Comparison of ENCODE assay signal across 1 cellular context in the genomic region with DNA sequence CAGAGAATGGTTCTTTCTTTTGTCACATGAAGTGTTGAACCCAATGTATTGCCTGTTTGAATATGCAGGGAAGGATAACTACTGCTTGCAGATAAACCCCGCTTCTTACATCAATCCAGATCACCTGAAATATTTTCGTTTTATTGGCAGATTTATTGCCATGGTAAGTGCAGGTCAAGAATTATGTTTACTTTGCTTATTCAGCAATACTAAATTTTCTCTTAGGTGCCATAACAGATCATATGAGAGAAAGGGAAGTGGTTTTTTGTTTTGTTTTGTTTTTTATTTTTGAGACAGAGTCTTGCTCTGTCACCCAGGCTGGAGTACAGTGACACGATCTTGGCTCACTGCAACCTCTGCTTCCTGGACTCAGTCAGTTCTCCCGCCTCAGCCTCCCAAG.
TF ChIP-seq lines count a peak whose summit lies in the region.

No MANE protein-coding gene starts in this region.

TF ChIP-seq in K562, 482 proteins besides CTCF, POLR2A, EP300 and RAD21:
- TF ChIP-seq, protein P1, sequence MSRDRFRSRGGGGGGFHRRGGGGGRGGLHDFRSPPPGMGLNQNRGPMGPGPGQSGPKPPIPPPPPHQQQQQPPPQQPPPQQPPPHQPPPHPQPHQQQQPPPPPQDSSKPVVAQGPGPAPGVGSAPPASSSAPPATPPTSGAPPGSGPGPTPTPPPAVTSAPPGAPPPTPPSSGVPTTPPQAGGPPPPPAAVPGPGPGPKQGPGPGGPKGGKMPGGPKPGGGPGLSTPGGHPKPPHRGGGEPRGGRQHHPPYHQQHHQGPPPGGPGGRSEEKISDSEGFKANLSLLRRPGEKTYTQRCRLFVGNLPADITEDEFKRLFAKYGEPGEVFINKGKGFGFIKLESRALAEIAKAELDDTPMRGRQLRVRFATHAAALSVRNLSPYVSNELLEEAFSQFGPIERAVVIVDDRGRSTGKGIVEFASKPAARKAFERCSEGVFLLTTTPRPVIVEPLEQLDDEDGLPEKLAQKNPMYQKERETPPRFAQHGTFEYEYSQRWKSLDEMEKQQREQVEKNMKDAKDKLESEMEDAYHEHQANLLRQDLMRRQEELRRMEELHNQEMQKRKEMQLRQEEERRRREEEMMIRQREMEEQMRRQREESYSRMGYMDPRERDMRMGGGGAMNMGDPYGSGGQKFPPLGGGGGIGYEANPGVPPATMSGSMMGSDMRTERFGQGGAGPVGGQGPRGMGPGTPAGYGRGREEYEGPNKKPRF (IDR thresholded peaks at IDR 0.05; ENCODE audit: low read depth, low read length): no peak
- no peak for TF ChIP-seq ZNF12 (CRISPR knock-in tag; IDR thresholded peaks at IDR 0.05)
- peak; percentile 25; the same call in 1 of the 2 replicates for TF ChIP-seq MAFF (IDR thresholded peaks at IDR 0.05; ENCODE audit: low read length)
- no peak for TF ChIP-seq RBM22 (IDR thresholded peaks at IDR 0.05; ENCODE audit: low read depth, low read length, poor library complexity, severe bottlenecking)
- TF ChIP-seq GTF2F1 (IDR thresholded peaks at IDR 0.05; ENCODE audit: low read depth, low read length): no peak
- no peak for TF ChIP-seq NR2C2 (CRISPR knock-in tag; IDR thresholded peaks at IDR 0.05)
- TF ChIP-seq NR2C2 (tag; IDR thresholded peaks at IDR 0.05): no peak
- TF ChIP-seq, protein P2, sequence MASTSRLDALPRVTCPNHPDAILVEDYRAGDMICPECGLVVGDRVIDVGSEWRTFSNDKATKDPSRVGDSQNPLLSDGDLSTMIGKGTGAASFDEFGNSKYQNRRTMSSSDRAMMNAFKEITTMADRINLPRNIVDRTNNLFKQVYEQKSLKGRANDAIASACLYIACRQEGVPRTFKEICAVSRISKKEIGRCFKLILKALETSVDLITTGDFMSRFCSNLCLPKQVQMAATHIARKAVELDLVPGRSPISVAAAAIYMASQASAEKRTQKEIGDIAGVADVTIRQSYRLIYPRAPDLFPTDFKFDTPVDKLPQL (IDR thresholded peaks at IDR 0.05; ENCODE audit: extremely low read depth, insufficient read length): no peak
- TF ChIP-seq FUS (optimal IDR thresholded peaks at IDR 0.05; ENCODE audit: low read depth, low read length): no peak
- no peak for TF ChIP-seq CHCHD3 (CRISPR knock-in tag; IDR thresholded peaks at IDR 0.05)
- TF ChIP-seq SIX5 (IDR thresholded peaks at IDR 0.05; ENCODE audit: borderline replicate concordance in 1 of 2, insufficient read depth in 1 of 2, low read depth in 1 of 2, low read length in 2 of 2): no peak
- TF ChIP-seq MEF2D (tag; conservative IDR thresholded peaks at IDR 0.05; ENCODE audit: low read depth): no peak
- TF ChIP-seq, protein P3, sequence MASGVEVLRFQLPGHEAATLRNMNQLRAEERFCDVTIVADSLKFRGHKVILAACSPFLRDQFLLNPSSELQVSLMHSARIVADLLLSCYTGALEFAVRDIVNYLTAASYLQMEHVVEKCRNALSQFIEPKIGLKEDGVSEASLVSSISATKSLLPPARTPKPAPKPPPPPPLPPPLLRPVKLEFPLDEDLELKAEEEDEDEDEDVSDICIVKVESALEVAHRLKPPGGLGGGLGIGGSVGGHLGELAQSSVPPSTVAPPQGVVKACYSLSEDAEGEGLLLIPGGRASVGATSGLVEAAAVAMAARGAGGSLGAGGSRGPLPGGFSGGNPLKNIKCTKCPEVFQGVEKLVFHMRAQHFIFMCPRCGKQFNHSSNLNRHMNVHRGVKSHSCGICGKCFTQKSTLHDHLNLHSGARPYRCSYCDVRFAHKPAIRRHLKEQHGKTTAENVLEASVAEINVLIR (CRISPR knock-in tag; IDR thresholded peaks at IDR 0.05): no peak
- TF ChIP-seq FIP1L1 (IDR thresholded peaks at IDR 0.05; ENCODE audit: low read depth, low read length, poor library complexity, severe bottlenecking): no peak
- TF ChIP-seq DACH1 (IDR thresholded peaks at IDR 0.05; ENCODE audit: partially characterized antibody): no peak
- TF ChIP-seq SMC3 (conservative IDR thresholded peaks at IDR 0.05; ENCODE audit: insufficient read depth, low read depth, low read length): no peak
- peak; percentile 76 for TF ChIP-seq C11orf30 (IDR thresholded peaks at IDR 0.05; ENCODE audit: low read depth)
- TF ChIP-seq, protein P4, sequence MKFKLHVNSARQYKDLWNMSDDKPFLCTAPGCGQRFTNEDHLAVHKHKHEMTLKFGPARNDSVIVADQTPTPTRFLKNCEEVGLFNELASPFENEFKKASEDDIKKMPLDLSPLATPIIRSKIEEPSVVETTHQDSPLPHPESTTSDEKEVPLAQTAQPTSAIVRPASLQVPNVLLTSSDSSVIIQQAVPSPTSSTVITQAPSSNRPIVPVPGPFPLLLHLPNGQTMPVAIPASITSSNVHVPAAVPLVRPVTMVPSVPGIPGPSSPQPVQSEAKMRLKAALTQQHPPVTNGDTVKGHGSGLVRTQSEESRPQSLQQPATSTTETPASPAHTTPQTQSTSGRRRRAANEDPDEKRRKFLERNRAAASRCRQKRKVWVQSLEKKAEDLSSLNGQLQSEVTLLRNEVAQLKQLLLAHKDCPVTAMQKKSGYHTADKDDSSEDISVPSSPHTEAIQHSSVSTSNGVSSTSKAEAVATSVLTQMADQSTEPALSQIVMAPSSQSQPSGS (CRISPR knock-in tag; IDR thresholded peaks at IDR 0.05): no peak
- no peak for TF ChIP-seq SMARCE1 (IDR thresholded peaks at IDR 0.05)
- no peak for TF ChIP-seq ZNF668 (CRISPR knock-in tag; IDR thresholded peaks at IDR 0.05)
- no peak for TF ChIP-seq SMARCC2 (IDR thresholded peaks at IDR 0.05; ENCODE audit: low read depth)
- no peak for TF ChIP-seq POLR2B (IDR thresholded peaks at IDR 0.05; ENCODE audit: low read depth, partially characterized antibody)
- no peak for TF ChIP-seq THRAP3 (IDR thresholded peaks at IDR 0.05; ENCODE audit: borderline replicate concordance)
- TF ChIP-seq ZNF274 (IDR thresholded peaks at IDR 0.05; ENCODE audit: borderline replicate concordance, low read depth, low read length): no peak
- no peak for TF ChIP-seq ERF (CRISPR knock-in tag; IDR thresholded peaks at IDR 0.05)
- TF ChIP-seq MAFG (tag; conservative IDR thresholded peaks at IDR 0.05): 0 out of 2 replicates have a peak, but pooled peaks have one; percentile 18
- no peak for TF ChIP-seq ZNF134 (CRISPR knock-in tag; conservative IDR thresholded peaks at IDR 0.05)
- TF ChIP-seq CBX2 (IDR thresholded peaks at IDR 0.05; ENCODE audit: insufficient read depth, low read length, poor library complexity, severe bottlenecking): no peak
- no peak for TF ChIP-seq SMARCB1 (IDR thresholded peaks at IDR 0.05; ENCODE audit: insufficient read length, low read depth)
- peak; percentile 86 for TF ChIP-seq ZNF316 (IDR thresholded peaks at IDR 0.05)
- no peak for TF ChIP-seq TRIM24 (IDR thresholded peaks at IDR 0.05)
- TF ChIP-seq ZNF76 (CRISPR knock-in tag; IDR thresholded peaks at IDR 0.05; ENCODE audit: borderline replicate concordance): no peak
- no peak for TF ChIP-seq ZNF785 (CRISPR knock-in tag; IDR thresholded peaks at IDR 0.05)
TF ChIP-seq in K562: peak in this region for 4.
